Comparison of ENCODE assay signal across 1 cellular context in genomic region chr5:58069846-58070245, GRCh38.
TF ChIP-seq lines count a peak whose summit lies in the region.

No MANE protein-coding gene starts in this region.

TF ChIP-seq in A549, 52 proteins besides CTCF, POLR2A, EP300 and RAD21 (continued from another document):
- TF ChIP-seq REST (IDR thresholded peaks at IDR 0.05): no peak
- no peak for TF ChIP-seq NFE2L2 (conservative IDR thresholded peaks at IDR 0.05; ENCODE audit: low read length)
- TF ChIP-seq MAFK (IDR thresholded peaks at IDR 0.05; ENCODE audit: partially characterized antibody): no peak
- no peak for TF ChIP-seq ESRRA (IDR thresholded peaks at IDR 0.05; ENCODE audit: borderline replicate concordance, low read length)
- no peak for TF ChIP-seq SREBF2 (IDR thresholded peaks at IDR 0.05)
- TF ChIP-seq BHLHE40 (IDR thresholded peaks at IDR 0.05; ENCODE audit: low read depth, low read length): no peak
- no peak for TF ChIP-seq CBX8 (IDR thresholded peaks at IDR 0.05)
- TF ChIP-seq MYC (IDR thresholded peaks at IDR 0.05; ENCODE audit: borderline replicate concordance, low read length): no peak
- no peak for TF ChIP-seq HEYL (CRISPR knock-in tag; IDR thresholded peaks at IDR 0.05)
- TF ChIP-seq ZFP36 (IDR thresholded peaks at IDR 0.05; ENCODE audit: borderline replicate concordance, partially characterized antibody): no peak
- no peak for TF ChIP-seq TFCP2L1 (CRISPR knock-in tag; IDR thresholded peaks at IDR 0.05)
- no peak for TF ChIP-seq RNF2 (IDR thresholded peaks at IDR 0.05; ENCODE audit: borderline replicate concordance, low read depth)
- TF ChIP-seq HOXB13 (CRISPR knock-in tag; IDR thresholded peaks at IDR 0.05; ENCODE audit: low read depth): no peak
- no peak for TF ChIP-seq ATOH8 (CRISPR knock-in tag; IDR thresholded peaks at IDR 0.05; ENCODE audit: low read depth)
- TF ChIP-seq USF2 (IDR thresholded peaks at IDR 0.05): no peak
- TF ChIP-seq CEBPB (IDR thresholded peaks at IDR 0.05): peak; percentile 26 to 29; a peak in 1 of 4 replicates
- TF ChIP-seq ZNF302 (CRISPR knock-in tag; IDR thresholded peaks at IDR 0.05): no peak
- TF ChIP-seq MAX (IDR thresholded peaks at IDR 0.05): no peak
- TF ChIP-seq E2F6 (IDR thresholded peaks at IDR 0.05; ENCODE audit: borderline replicate concordance, low read depth): no peak
- no peak for TF ChIP-seq HMGXB4 (CRISPR knock-in tag; IDR thresholded peaks at IDR 0.05; ENCODE audit: borderline replicate concordance)
- no peak for TF ChIP-seq HES2 (IDR thresholded peaks at IDR 0.05)
- no peak for TF ChIP-seq HOXA7 (CRISPR knock-in tag; IDR thresholded peaks at IDR 0.05)
- no peak for TF ChIP-seq MAZ (IDR thresholded peaks at IDR 0.05; ENCODE audit: borderline replicate concordance, low read depth, low read length)
- no peak; the same call in 1 of the 2 replicates for TF ChIP-seq FOSB (CRISPR knock-in tag; IDR thresholded peaks at IDR 0.05)
- TF ChIP-seq NPAS2 (CRISPR knock-in tag; IDR thresholded peaks at IDR 0.05; ENCODE audit: borderline replicate concordance): 0 out of 2 replicates have a peak, but pooled peaks have one; percentile 30
- no peak for TF ChIP-seq ELK1 (IDR thresholded peaks at IDR 0.05; ENCODE audit: low read depth, low read length)
- no peak for TF ChIP-seq NR3C1 (IDR thresholded peaks at IDR 0.05)
- no peak for TF ChIP-seq HOXB5 (CRISPR knock-in tag; IDR thresholded peaks at IDR 0.05)
- TF ChIP-seq SMC3 (IDR thresholded peaks at IDR 0.05): peak; percentile 51; the same call in 2 of the 3 replicates
- TF ChIP-seq RARB (CRISPR knock-in tag; IDR thresholded peaks at IDR 0.05): no peak
- TF ChIP-seq RFX5 (IDR thresholded peaks at IDR 0.05): no peak
- TF ChIP-seq JUN (IDR thresholded peaks at IDR 0.05): peak; percentile 50 to 73; a peak in 2 of 5 replicates
- TF ChIP-seq BCL3 (IDR thresholded peaks at IDR 0.05): no peak
- TF ChIP-seq EHMT2 (IDR thresholded peaks at IDR 0.05; ENCODE audit: low read depth): no peak
- no peak for TF ChIP-seq CHD2 (IDR thresholded peaks at IDR 0.05; ENCODE audit: low read length, partially characterized antibody)
- no peak for TF ChIP-seq ZC3H11A (IDR thresholded peaks at IDR 0.05)
- no peak for TF ChIP-seq KDM5A (IDR thresholded peaks at IDR 0.05)
- no peak for TF ChIP-seq KDM1A (IDR thresholded peaks at IDR 0.05; ENCODE audit: low read depth)
- TF ChIP-seq JUNB (IDR thresholded peaks at IDR 0.05): peak; percentile 68
- no peak for TF ChIP-seq POLR2AphosphoS2 (conservative IDR thresholded peaks at IDR 0.05; ENCODE audit: low read length)
- TF ChIP-seq FOXS1 (CRISPR knock-in tag; IDR thresholded peaks at IDR 0.05): no peak
- TF ChIP-seq EHF (CRISPR knock-in tag; IDR thresholded peaks at IDR 0.05): no peak
TF ChIP-seq in A549: peak in this region for 8.
